11 cellular contexts compared by ENCODE assay signal in genomic region chr11:114291847-114292680, GRCh38. TPM values are rescaled to one million over a fixed set of nuclear protein-coding genes. Genes with fewer than 3 reads are reported as not detected.
A peak's percentile ranks its signal among the peaks of the same experiment; 100 is the strongest.
DNase-seq lines count a peak whose midpoint lies in the region; ATAC-seq, FAIRE-seq and TF ChIP-seq lines count a peak whose summit lies in the region.
"Had no signal": no experiment of that assay in that cellular context is flagged by ENCODE, and none has a peak within 500 bp of the region (broad histone marks: within the 10 kb centered on the region; RNA-seq: fewer than 3 reads in every experiment).

No MANE protein-coding gene starts in this region.

- peak overlapping the region; percentile 98 for H2BK5ac ChIP-seq in IMR-90 (ENCODE audit: low read depth, low read length, poor library complexity, severe bottlenecking)

- H4K5ac ChIP-seq in IMR-90 (ENCODE audit: low read depth, low read length): peak overlapping the region; percentile 60

- H2BK20ac ChIP-seq in IMR-90 (ENCODE audit: low read depth, low read length): peak overlapping the region; percentile 81

- POLR2A ChIA-PET in IMR-90 (lab: Charles Lee; ENCODE audit: unreplicated experiment): no interaction called here

- peak overlapping the region; percentile 93 for H2BK120ac ChIP-seq in IMR-90 (ENCODE audit: low read depth, low read length)

- H2AK9ac ChIP-seq in IMR-90 (replicated peaks; ENCODE audit: low read depth, low read length, poor library complexity): no peak overlapping the region

- H3K79me1 ChIP-seq in IMR-90 (ENCODE audit: low read depth in 1 of 2, low read length in 2 of 2): peaks cover 0 to 4% of the 10 kb centered on the region in 2 experiments; a peak in 2 of 4 replicates

- H2BK15ac ChIP-seq in IMR-90 (ENCODE audit: low read depth, low read length): peak overlapping the region; percentile 22; the same call in 1 of the 3 replicates

- in situ Hi-C loops in IMR-90 (cut with MboI; ENCODE audit: low sequenced_read_pairs): no loop called here

- CTCF ChIA-PET in IMR-90 (lab: Yijun Ruan, JAX): no interaction called here

- peak overlapping the region; percentile 66; the same call in 1 of the 2 replicates for H3K56ac ChIP-seq in IMR-90 (ENCODE audit: extremely low read depth, insufficient read depth, low read length)

- intact Hi-C loops in IMR-90 (cut with micrococcal nuclease): loop anchor here (10.0 kb wide), 1 partner anchor 1213 kb away; the partner anchor contains the start of gene CADM1

- H3K4me1 Mint-ChIP-seq in stimulated activated naive CD8-positive, alpha-beta T cell treated with anti-CD3 and anti-CD28 coated beads, Interleukin-15, amount 100 ng/mL, for 72 hours: no peaks in the 10 kb centered on the region
- H3K4me1 Mint-ChIP-seq: activated naive CD8-positive, alpha-beta T cell treated with anti-CD3 and anti-CD28 coated beads for 36 hours had no signal

- H3K4me3 ChIP-seq in IMR-90 (ENCODE audit: insufficient read depth, low read depth, low read length) (peak overlapping the region; percentile 23; the same call in 1 of the 2 replicates), coronary artery (peak overlapping the region; percentile 32), muscle layer of duodenum (ENCODE audit: low read depth in 1 of 2, low read length in 2 of 2) (no peak overlapping the region)

- H4K91ac ChIP-seq in IMR-90 (ENCODE audit: insufficient read depth, low read depth, low read length): peak overlapping the region; percentile 44

- H3K9me3 ChIP-seq in IMR-90 (ENCODE audit: control insufficient read depth, insufficient read depth, low read length) (peaks cover 9% of the 10 kb centered on the region), muscle layer of duodenum (ENCODE audit: control insufficient read depth in 1 of 2, low read length in 2 of 2) (no peaks in the 10 kb centered on the region)

- peak overlapping the region; percentile 81; the same call in 1 of the 2 replicates for H3K18ac ChIP-seq in IMR-90 (ENCODE audit: low read depth, low read length)

- no peak overlapping the region for H3K4me3 Mint-ChIP-seq in stimulated activated naive CD8-positive, alpha-beta T cell treated with anti-CD3 and anti-CD28 coated beads, Interleukin-15, amount 100 ng/mL, for 72 hours
- H3K4me3 Mint-ChIP-seq: activated naive CD8-positive, alpha-beta T cell treated with anti-CD3 and anti-CD28 coated beads for 36 hours had no signal

- peak overlapping the region; percentile 85 for H3K14ac ChIP-seq in IMR-90 (replicated peaks; ENCODE audit: low read depth, low read length)

- TF ChIP-seq CTCF in IMR-90 (conservative IDR thresholded peaks at IDR 0.05; ENCODE audit: low read depth, low read length): no peak
- TF ChIP-seq CTCF in coronary artery (IDR thresholded peaks at IDR 0.05): no peak

- no peak overlapping the region; the same call in 1 of the 2 replicates for H2AK5ac ChIP-seq in IMR-90 (ENCODE audit: low read depth, low read length)

- ATAC-seq in IMR-90 (ENCODE audit: low read depth): peak; percentile 19
- no peak for ATAC-seq in stimulated activated naive CD8-positive, alpha-beta T cell treated with anti-CD3 and anti-CD28 coated beads, Interleukin-15, amount 100 ng/mL, for 72 hours
- no peak for ATAC-seq in GM21576 (IDR thresholded peaks at IDR 0.05; ENCODE audit: unreplicated experiment)

- H3K23ac ChIP-seq in IMR-90 (ENCODE audit: low read depth, low read length): peak overlapping the region; percentile 58; the same call in 1 of the 2 replicates

- no CpG with 5 or more reads among the region's 4 CpGs for WGBS in IMR-90 (ENCODE audit: extremely low coverage in 2 of 2, insufficient read length in 1 of 2), 2 experiments

- peak overlapping the region; percentile 91 for H3K4me2 ChIP-seq in IMR-90 (ENCODE audit: low read depth, low read length)

- peaks cover 13% of the 10 kb centered on the region for H3K4me1 ChIP-seq in IMR-90 (ENCODE audit: control insufficient read depth, insufficient read depth, low read length)
- peaks cover 0 to 6% of the 10 kb centered on the region in 2 donors for H3K4me1 ChIP-seq in muscle layer of duodenum (ENCODE audit: control insufficient read depth in 1 of 2, insufficient read depth in 2 of 2, low read length in 2 of 2)

- TF ChIP-seq POLR2A in IMR-90 (IDR thresholded peaks at IDR 0.05; ENCODE audit: low read depth, low read length): no peak

- H3K9me3 Mint-ChIP-seq in stimulated activated naive CD8-positive, alpha-beta T cell treated with anti-CD3 and anti-CD28 coated beads, Interleukin-15, amount 100 ng/mL, for 72 hours: no peaks in the 10 kb centered on the region
- H3K9me3 Mint-ChIP-seq: activated naive CD8-positive, alpha-beta T cell treated with anti-CD3 and anti-CD28 coated beads for 36 hours had no signal

- H3K27ac ChIP-seq in IMR-90 (ENCODE audit: insufficient read depth, low read length) (peak overlapping the region; percentile 52; the same call in 1 of the 2 replicates), coronary artery (peak overlapping the region; percentile 51 to 86), muscle layer of duodenum (ENCODE audit: low read length) (peak overlapping the region; percentile 46)
- H3K27ac ChIP-seq: WERI-Rb-1 had no signal

- TF ChIP-seq RAD21 in IMR-90 (IDR thresholded peaks at IDR 0.05; ENCODE audit: low read length): no peak

- DNase-seq in A172 (ENCODE audit: low spot score): peak; percentile 72
- peak; percentile 85 for DNase-seq in IMR-90
- DNase-seq in coronary artery (ENCODE audit: low spot score): no peak
- DNase-seq in NCI-H128 (lab: John Stamatoyannopoulos, UW; ENCODE audit: unreplicated experiment): no peak
- DNase-seq in stimulated activated naive CD8-positive, alpha-beta T cell treated with anti-CD3 and anti-CD28 coated beads, Interleukin-15, amount 100 ng/mL, for 72 hours: no peak
- no peak for DNase-seq in GM19239 (ENCODE audit: insufficient read length, low spot score)
- DNase-seq: activated naive CD8-positive, alpha-beta T cell treated with anti-CD3 and anti-CD28 coated beads for 36 hours; NCI-H748 treated with DMSO at 0.1 percent for 48 hours; WERI-Rb-1 had no signal

- peak overlapping the region in 1 of 2 experiments; percentile 78; a peak in 2 of 4 replicates for H4K8ac ChIP-seq in IMR-90 (ENCODE audit: low read depth in 2 of 2, low read length in 2 of 2)

- H3K27me3 Mint-ChIP-seq in stimulated activated naive CD8-positive, alpha-beta T cell treated with anti-CD3 and anti-CD28 coated beads, Interleukin-15, amount 100 ng/mL, for 72 hours: peaks cover 14% of the 10 kb centered on the region

- no peak overlapping the region for H2AFZ ChIP-seq in IMR-90 (replicated peaks; ENCODE audit: low read length, poor library complexity)

- H3K9ac ChIP-seq in IMR-90 (ENCODE audit: low read depth, low read length): no peak overlapping the region

- no peak overlapping the region for H3K27ac Mint-ChIP-seq in stimulated activated naive CD8-positive, alpha-beta T cell treated with anti-CD3 and anti-CD28 coated beads, Interleukin-15, amount 100 ng/mL, for 72 hours
- H3K27ac Mint-ChIP-seq: activated naive CD8-positive, alpha-beta T cell treated with anti-CD3 and anti-CD28 coated beads for 36 hours had no signal

- no peak for FAIRE-seq in GM19239 (lab: Jason Lieb, UNC)

- H4K20me1 ChIP-seq in IMR-90 (ENCODE audit: insufficient read depth, low read length): no peaks in the 10 kb centered on the region

- dilution Hi-C loops in IMR-90 (cut with HindIII; ENCODE audit: low sequenced_read_pairs, unreplicated experiment): no loop called here

- H3K36me3 ChIP-seq in IMR-90 (ENCODE audit: control insufficient read depth, insufficient read depth, low read length) (no peaks in the 10 kb centered on the region), muscle layer of duodenum (ENCODE audit: control insufficient read depth in 1 of 2, insufficient read depth in 2 of 2, low read length in 2 of 2) (peaks cover 0 to 15% of the 10 kb centered on the region in 2 donors)
- H3K36me3 ChIP-seq: WERI-Rb-1 had no signal

- H3K27me3 ChIP-seq in IMR-90 (ENCODE audit: control insufficient read depth, insufficient read depth, low read length) (no peaks in the 10 kb centered on the region), muscle layer of duodenum (ENCODE audit: low read depth, low read length) (no peaks in the 10 kb centered on the region)

- peaks cover 5% of the 10 kb centered on the region; the same call in 1 of the 2 replicates for H3K9me1 ChIP-seq in IMR-90 (ENCODE audit: insufficient read depth, low read length)

- BruUV-seq in IMR-90 (replicated peaks; lab: Mats Ljungman, UMichigan): no TSS peak

- H3K4ac ChIP-seq in IMR-90 (ENCODE audit: low read depth, low read length): peak overlapping the region; percentile 63; the same call in 1 of the 2 replicates

TF ChIP-seq in IMR-90, 13 proteins besides CTCF, POLR2A, EP300 and RAD21:
- no peak for TF ChIP-seq RCOR1 (IDR thresholded peaks at IDR 0.05; ENCODE audit: insufficient replicate concordance, low read length)
- TF ChIP-seq CHD1 (IDR thresholded peaks at IDR 0.05; ENCODE audit: low read depth, low read length): no peak
- no peak for TF ChIP-seq MAFK (IDR thresholded peaks at IDR 0.05; ENCODE audit: low read depth, low read length)

RNA-seq across cellular contexts. Expression of gene NNMT, which starts 4.1 kb away (rescaled TPM):
- 109 and 204 TPM in 2 replicates for total RNA-seq in A172 (2014; rRNA removed; shearing (Covaris generic))
- total RNA-seq in IMR-90 (2012; rRNA removed): 74.7 and 108 TPM in 2 replicates
- 76.1 and 79.7 TPM in 2 replicates for polyA plus RNA-seq in IMR-90 (2012; rRNA removed)
- polyA plus RNA-seq in IMR-90 (2012; cell fraction: cytosol; rRNA removed): 127 and 153 TPM in 2 replicates
- polyA plus RNA-seq in IMR-90 (2012; cell fraction: nucleus; rRNA removed; ENCODE audit: low replicate concordance): 46.1 and 57.3 TPM in 2 replicates
- total RNA-seq: activated naive CD8-positive, alpha-beta T cell treated with anti-CD3 and anti-CD28 coated beads for 36 hours had no signal

Comparison
In these comparisons a context has a peak if more than half of its experiments do, and no peak if none do; other contexts are left out.
1. DNase-seq: peak in A172 (single experiment) and IMR-90 (single experiment); none in coronary artery (single experiment), NCI-H128 (single experiment), stimulated activated naive CD8-positive, alpha-beta T cell treated with anti-CD3 and anti-CD28 coated beads, Interleukin-15, amount 100 ng/mL, for 72 hours (0 of 2) and GM19239 (single experiment).
2. H3K4me3 ChIP-seq: peak in IMR-90 (single experiment) and coronary artery (single experiment); none in muscle layer of duodenum (0 of 2).
3. Peak in every context shown above with its lines, with median percentiles within 50 percentile points of each other: H3K27ac ChIP-seq.